ENCODE assay signal across 1 cellular context in genomic region chr6:31836676-31837611, GRCh38.
TF ChIP-seq lines count a peak whose summit lies in the region.

No MANE protein-coding gene starts in this region.

TF ChIP-seq in K562, 482 proteins besides CTCF, POLR2A, EP300 and RAD21 (continued from another document and continues in another):
- TF ChIP-seq PHF8 (IDR thresholded peaks at IDR 0.05; ENCODE audit: borderline replicate concordance, low read length) (0 out of 2 replicates have a peak, but pooled peaks have one; percentile 7), SAP30 (IDR thresholded peaks at IDR 0.05; ENCODE audit: borderline replicate concordance, insufficient read depth, low read depth, low read length, poor library complexity, severe bottlenecking) (no peak), FOXM1 (IDR thresholded peaks at IDR 0.05; ENCODE audit: low read depth) (no peak; the same call in 1 of the 2 replicates), FOXM1 (CRISPR knock-in tag; IDR thresholded peaks at IDR 0.05; ENCODE audit: low read depth) (peak; percentile 29; the same call in 1 of the 2 replicates), MEF2A (IDR thresholded peaks at IDR 0.05; ENCODE audit: control insufficient read depth, low read depth, low read length) (0 out of 2 replicates have a peak, but pooled peaks have one; percentile 36), RFX7 (CRISPR knock-in tag; IDR thresholded peaks at IDR 0.05) (0 out of 2 replicates have a peak, but pooled peaks have one; percentile 55), DIDO1 (tag; IDR thresholded peaks at IDR 0.05; ENCODE audit: low read depth) (no peak), MAZ (CRISPR knock-in tag; conservative IDR thresholded peaks at IDR 0.05 in 1 of 2, IDR thresholded peaks at IDR 0.05 in 1 of 2) (0 out of 4 replicates have a peak, but pooled peaks of 1 of the 2 experiments have one; percentile 34), ZNF609 (CRISPR knock-in tag; IDR thresholded peaks at IDR 0.05; ENCODE audit: borderline replicate concordance) (0 out of 2 replicates have a peak, but pooled peaks have one; percentile 57), ZNF277 (CRISPR knock-in tag; IDR thresholded peaks at IDR 0.05; ENCODE audit: borderline replicate concordance) (0 out of 2 replicates have a peak, but pooled peaks have one; percentile 18), SMARCA4 (IDR thresholded peaks at IDR 0.05) (peak; percentile 14; the same call in 1 of the 2 replicates), TCF15 (CRISPR knock-in tag; IDR thresholded peaks at IDR 0.05) (no peak; the same call in 1 of the 2 replicates), CSDE1 (IDR thresholded peaks at IDR 0.05) (no peak), XRCC5 (IDR thresholded peaks at IDR 0.05; ENCODE audit: low read depth, low read length) (0 out of 2 replicates have a peak, but pooled peaks have one; percentile 13), SP1 (CRISPR knock-in tag; IDR thresholded peaks at IDR 0.05) (peak; percentile 59), CEBPG (CRISPR knock-in tag; IDR thresholded peaks at IDR 0.05) (no peak), CEBPG (tag; conservative IDR thresholded peaks at IDR 0.05 in 1 of 2, IDR thresholded peaks at IDR 0.05 in 1 of 2) (peak in 1 of 2 experiments; percentile 24; a peak in 1 of 4 replicates), HNRNPL (IDR thresholded peaks at IDR 0.05; ENCODE audit: low read depth, low read length) (0 out of 2 replicates have a peak, but pooled peaks have one; percentile 20), KDM5B (IDR thresholded peaks at IDR 0.05; ENCODE audit: insufficient replicate concordance, low read depth, low read length) (peak; percentile 28), NR1H2 (CRISPR knock-in tag; IDR thresholded peaks at IDR 0.05) (peak; percentile 25; the same call in 1 of the 2 replicates), SREBF2 (CRISPR knock-in tag; IDR thresholded peaks at IDR 0.05) (no peak), EP400 (IDR thresholded peaks at IDR 0.05) (no peak), ZFP91 (CRISPR knock-in tag; IDR thresholded peaks at IDR 0.05) (no peak), NRF1 (conservative IDR thresholded peaks at IDR 0.05 in 1 of 2, IDR thresholded peaks at IDR 0.05 in 1 of 2) (peak in 1 of 2 experiments; percentile 5; a peak in 1 of 4 replicates), SPI1 (IDR thresholded peaks at IDR 0.05; ENCODE audit: borderline replicate concordance, low read depth, low read length) (peak; percentile 78), ZNF431 (CRISPR knock-in tag; IDR thresholded peaks at IDR 0.05) (0 out of 2 replicates have a peak, but pooled peaks have one; percentile 9), JUND (IDR thresholded peaks at IDR 0.05; ENCODE audit: borderline replicate concordance, low read depth, low read length) (peak; percentile 7; the same call in 1 of the 2 replicates), JUND (tag; IDR thresholded peaks at IDR 0.05; ENCODE audit: borderline replicate concordance, low read depth, low read length) (no peak), CREB3L1 (IDR thresholded peaks at IDR 0.05; ENCODE audit: borderline replicate concordance, low read depth) (no peak), POLR3G (IDR thresholded peaks at IDR 0.05; ENCODE audit: extremely low read depth, insufficient read length, insufficient replicate concordance) (no peak), ZNF318 (IDR thresholded peaks at IDR 0.05; ENCODE audit: borderline replicate concordance in 1 of 2, low read depth in 1 of 2) (no peak), PTRF (tag; IDR thresholded peaks at IDR 0.05) (0 out of 2 replicates have a peak, but pooled peaks have one; percentile 27), PTBP1 (IDR thresholded peaks at IDR 0.05; ENCODE audit: low read depth, low read length) (no peak), ZNF639 (CRISPR knock-in tag; conservative IDR thresholded peaks at IDR 0.05 in 1 of 2, IDR thresholded peaks at IDR 0.05 in 1 of 2) (0 out of 4 replicates have a peak, but pooled peaks of 1 of the 2 experiments have one; percentile 16), ELF1 (tag; IDR thresholded peaks at IDR 0.05) (no peak), TAF1 (IDR thresholded peaks at IDR 0.05; ENCODE audit: control insufficient read depth, extremely low read depth, insufficient read depth, low read length, severe bottlenecking) (peak; percentile 9), ZNF764 (CRISPR knock-in tag; IDR thresholded peaks at IDR 0.05; ENCODE audit: low read depth) (no peak), RCOR1 (IDR thresholded peaks at IDR 0.05; ENCODE audit: borderline replicate concordance in 1 of 2, low read depth in 2 of 2, low read length in 2 of 2) (no peak), ZNF584 (CRISPR knock-in tag; IDR thresholded peaks at IDR 0.05; ENCODE audit: low read depth) (0 out of 2 replicates have a peak, but pooled peaks have one; percentile 64)
